In the genomic region with DNA sequence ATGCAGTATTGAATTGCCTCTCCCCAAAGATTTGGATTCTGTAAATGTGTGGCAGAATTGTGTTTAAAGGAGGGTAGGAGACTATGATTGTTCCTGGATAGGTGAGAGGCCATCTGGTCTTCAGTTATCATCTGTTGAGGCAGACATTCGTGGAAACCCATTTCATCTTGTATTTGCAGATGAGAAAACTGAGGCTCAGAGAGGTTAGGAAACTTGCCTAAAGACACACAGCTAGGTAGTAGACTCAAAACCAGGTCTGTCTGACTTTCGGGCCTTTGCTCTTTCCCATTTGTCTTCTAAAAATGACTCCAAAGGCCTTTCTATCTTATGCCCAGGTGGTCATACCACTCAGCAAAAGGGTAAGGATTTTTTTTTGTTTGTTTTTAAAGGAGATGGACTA, we compare ENCODE assay signal across 34 cellular contexts.
"Had no signal": no experiment of that assay in that cellular context is flagged by ENCODE, and none has a peak within 500 bp of the region (broad histone marks: within the 10 kb centered on the region; RNA-seq: fewer than 3 reads in every experiment).

No MANE protein-coding gene starts in this region.

- DNase-seq: activated CD4-positive, alpha-beta memory T cell treated with anti-CD3 and anti-CD28 coated beads for 36 hours; activated CD4-positive, alpha-beta T cell treated with anti-CD3 and anti-CD28 coated beads, Interleukin-2, amount 10 ng/mL, durations not matched to agents 24 days and 14 days; activated CD4-positive, CD25-positive, alpha-beta regulatory T cell treated with anti-CD3 and anti-CD28 coated beads, Interleukin-2, amount 50 U/mL, for 72 hours; activated CD8-positive, alpha-beta memory T cell treated with anti-CD3 and anti-CD28 coated beads, Interleukin-2, amount 50 U/mL, for 4 hours; activated gamma-delta T cell; activated naive CD4-positive, alpha-beta T cell treated with anti-CD3 and anti-CD28 coated beads, Interleukin-2, amount 10 ng/mL, durations not matched to agents 7 days and 5 days; activated naive CD8-positive, alpha-beta T cell treated with anti-CD3 and anti-CD28 coated beads, Interleukin-2, amount 10 ng/mL, durations not matched to agents 7 days and 5 days; activated T-cell treated with anti-CD3 and anti-CD28 coated beads, Interleukin-2, amount 50 U/mL, for 1 hour; amniotic stem cell; central memory CD4-positive, alpha-beta T cell; endodermal cell; foreskin fibroblast; head of caudate nucleus; hippocampal formation; left cardiac atrium; left ventricle myocardium superior; midbrain; naive thymus-derived CD8-positive, alpha-beta T cell; nucleus accumbens; pancreas; retina; sigmoid colon; stimulated activated CD4-positive, alpha-beta T cell treated with anti-CD3 and anti-CD28 coated beads, Interleukin-15, amount 100 ng/mL, for 24 hours; stimulated activated CD4-positive, alpha-beta T cell treated with anti-CD3 and anti-CD28 coated beads, Interleukin-2, amount 100 ng/mL, for 24 hours; stimulated activated naive CD4-positive, alpha-beta T cell; T-helper 17 cell; T1000; uterus had no signal

- H3K27me3 ChIP-seq: pancreas, sigmoid colon, suprapubic skin, uterus had no signal

- H3K27me3 Mint-ChIP-seq: activated CD4-positive, alpha-beta memory T cell treated with anti-CD3 and anti-CD28 coated beads for 36 hours; activated CD4-positive, alpha-beta T cell treated with anti-CD3 and anti-CD28 coated beads, Interleukin-2, amount 10 ng/mL, durations not matched to agents 24 days and 14 days; activated naive CD4-positive, alpha-beta T cell treated with anti-CD3 and anti-CD28 coated beads, Interleukin-2, amount 10 ng/mL, durations not matched to agents 7 days and 5 days; activated naive CD8-positive, alpha-beta T cell treated with anti-CD3 and anti-CD28 coated beads, Interleukin-2, amount 10 ng/mL, durations not matched to agents 7 days and 5 days; dendritic cell treated with granulocyte-macrophage colony-stimulating factor and Interleukin-4, amounts not matched to agents 40 ng/mL and 50 ng/mL, for 4 days; T-helper 17 cell; type B pancreatic cell had no signal

- H3K36me3 ChIP-seq: pancreas, prostate gland, sigmoid colon, suprapubic skin, uterus had no signal

- H3K4me3 Mint-ChIP-seq: activated CD4-positive, alpha-beta memory T cell treated with anti-CD3 and anti-CD28 coated beads for 36 hours; activated CD4-positive, alpha-beta T cell treated with anti-CD3 and anti-CD28 coated beads, Interleukin-2, amount 10 ng/mL, durations not matched to agents 24 days and 14 days; activated naive CD4-positive, alpha-beta T cell treated with anti-CD3 and anti-CD28 coated beads, Interleukin-2, amount 10 ng/mL, durations not matched to agents 7 days and 5 days; activated naive CD8-positive, alpha-beta T cell treated with anti-CD3 and anti-CD28 coated beads, Interleukin-2, amount 10 ng/mL, durations not matched to agents 7 days and 5 days; dendritic cell treated with granulocyte-macrophage colony-stimulating factor and Interleukin-4, amounts not matched to agents 40 ng/mL and 50 ng/mL, for 4 days; endodermal cell; naive thymus-derived CD8-positive, alpha-beta T cell; neural crest cell; T-helper 17 cell; type B pancreatic cell had no signal

- H3K4me1 ChIP-seq: pancreas, prostate gland, sigmoid colon, suprapubic skin, uterus had no signal

- H3K27ac Mint-ChIP-seq: activated CD4-positive, alpha-beta memory T cell treated with anti-CD3 and anti-CD28 coated beads for 36 hours; activated CD4-positive, alpha-beta T cell treated with anti-CD3 and anti-CD28 coated beads, Interleukin-2, amount 10 ng/mL, durations not matched to agents 24 days and 14 days; activated naive CD4-positive, alpha-beta T cell treated with anti-CD3 and anti-CD28 coated beads, Interleukin-2, amount 10 ng/mL, durations not matched to agents 7 days and 5 days; activated naive CD8-positive, alpha-beta T cell treated with anti-CD3 and anti-CD28 coated beads, Interleukin-2, amount 10 ng/mL, durations not matched to agents 7 days and 5 days; dendritic cell treated with granulocyte-macrophage colony-stimulating factor and Interleukin-4, amounts not matched to agents 40 ng/mL and 50 ng/mL, for 4 days; endodermal cell; naive thymus-derived CD8-positive, alpha-beta T cell; T-helper 17 cell; type B pancreatic cell had no signal

- H3K36me3 Mint-ChIP-seq: activated CD4-positive, alpha-beta memory T cell treated with anti-CD3 and anti-CD28 coated beads for 36 hours; activated naive CD4-positive, alpha-beta T cell treated with anti-CD3 and anti-CD28 coated beads, Interleukin-2, amount 10 ng/mL, durations not matched to agents 7 days and 5 days; activated naive CD8-positive, alpha-beta T cell treated with anti-CD3 and anti-CD28 coated beads, Interleukin-2, amount 10 ng/mL, durations not matched to agents 7 days and 5 days; naive thymus-derived CD8-positive, alpha-beta T cell; type B pancreatic cell had no signal

- H3K4me3 ChIP-seq: pancreas, prostate gland, sigmoid colon, suprapubic skin, uterus had no signal

- H3K27ac ChIP-seq: pancreas, prostate gland, suprapubic skin, uterus had no signal

- H3K9me3 ChIP-seq: pancreas, prostate gland, sigmoid colon, uterus had no signal

- H3K9me3 Mint-ChIP-seq: activated CD4-positive, alpha-beta memory T cell treated with anti-CD3 and anti-CD28 coated beads for 36 hours; type B pancreatic cell had no signal

- H3K4me1 Mint-ChIP-seq: activated CD4-positive, alpha-beta T cell treated with anti-CD3 and anti-CD28 coated beads, Interleukin-2, amount 10 ng/mL, durations not matched to agents 24 days and 14 days; activated naive CD4-positive, alpha-beta T cell treated with anti-CD3 and anti-CD28 coated beads, Interleukin-2, amount 10 ng/mL, durations not matched to agents 7 days and 5 days; activated naive CD8-positive, alpha-beta T cell treated with anti-CD3 and anti-CD28 coated beads, Interleukin-2, amount 10 ng/mL, durations not matched to agents 7 days and 5 days; naive thymus-derived CD8-positive, alpha-beta T cell; T-helper 17 cell had no signal

- ATAC-seq: esophagus mucosa; left cardiac atrium; left ventricle myocardium superior; naive thymus-derived CD8-positive, alpha-beta T cell; pancreas; T-helper 17 cell had no signal
